In genomic region chr10:114316744-114317143, GRCh38 we compare ENCODE assay signal across 17 cellular contexts.
DNase-seq lines count a peak whose midpoint lies in the region; ATAC-seq and TF ChIP-seq lines count a peak whose summit lies in the region.
"Had no signal": no experiment of that assay in that cellular context is flagged by ENCODE, and none has a peak within 500 bp of the region (broad histone marks: within the 10 kb centered on the region; RNA-seq: fewer than 3 reads in every experiment).

No MANE protein-coding gene starts in this region.

- TF ChIP-seq CTCF in coronary artery (IDR thresholded peaks at IDR 0.05) (no peak), neural crest cell (conservative IDR thresholded peaks at IDR 0.05) (no peak)

- no peak overlapping the region for H3K4me3 Mint-ChIP-seq in neural crest cell
- no peak overlapping the region for H3K4me3 Mint-ChIP-seq in stimulated activated effector memory CD8-positive, alpha-beta T cell treated with anti-CD3 and anti-CD28 coated beads, Interleukin-12 subunit alpha, Interleukin-12 subunit beta, amount 100 ng/mL, for 72 hours
- H3K4me3 Mint-ChIP-seq: CD4-positive, alpha-beta T cell; HFFc6 had no signal

- H3K36me3 Mint-ChIP-seq in neural crest cell (ENCODE audit: low read depth), result peaks cover 7% of the 10 kb centered on the region
- no peaks in the 10 kb centered on the region for H3K36me3 Mint-ChIP-seq in stimulated activated effector memory CD8-positive, alpha-beta T cell treated with anti-CD3 and anti-CD28 coated beads, Interleukin-12 subunit alpha, Interleukin-12 subunit beta, amount 100 ng/mL, for 72 hours

- H3K27me3 Mint-ChIP-seq in neural crest cell (ENCODE audit: low read depth), result no peaks in the 10 kb centered on the region
- H3K27me3 Mint-ChIP-seq: CD4-positive, alpha-beta T cell had no signal

- DNase-seq in coronary artery (ENCODE audit: low spot score) (peak; percentile 45), ecto neural progenitor cell (ENCODE audit: low spot score) (peak; percentile 19), neural crest cell (ENCODE audit: low read depth, low spot score) (no peak), occipital lobe (lab: John Stamatoyannopoulos, UW) (no peak), kidney tubule cell (ENCODE audit: low spot score) (no peak)
- DNase-seq in stimulated activated effector memory CD8-positive, alpha-beta T cell treated with anti-CD3 and anti-CD28 coated beads, Interleukin-12 subunit alpha, Interleukin-12 subunit beta, amount 100 ng/mL, for 72 hours (ENCODE audit: low spot score in 2 of 2), result no peak
- DNase-seq: ACHN; BE2C; C1 segment of cervical spinal cord; CD4-positive, alpha-beta T cell; DMS79; GDM1; GOT3; H7; HFFc6 had no signal

- H3K9me3 Mint-ChIP-seq in neural crest cell, result no peaks in the 10 kb centered on the region
- H3K9me3 Mint-ChIP-seq in stimulated activated effector memory CD8-positive, alpha-beta T cell treated with anti-CD3 and anti-CD28 coated beads, Interleukin-12 subunit alpha, Interleukin-12 subunit beta, amount 100 ng/mL, for 72 hours, result no peaks in the 10 kb centered on the region
- H3K9me3 Mint-ChIP-seq: CD4-positive, alpha-beta T cell; HFFc6 had no signal

- no peak for ATAC-seq in stimulated activated effector memory CD8-positive, alpha-beta T cell treated with anti-CD3 and anti-CD28 coated beads, Interleukin-12 subunit alpha, Interleukin-12 subunit beta, amount 100 ng/mL, for 72 hours
- ATAC-seq: HCT116 had no signal

- H3K4me1 Mint-ChIP-seq in neural crest cell, result peaks cover 22% of the 10 kb centered on the region
- H3K4me1 Mint-ChIP-seq in stimulated activated effector memory CD8-positive, alpha-beta T cell treated with anti-CD3 and anti-CD28 coated beads, Interleukin-12 subunit alpha, Interleukin-12 subunit beta, amount 100 ng/mL, for 72 hours, result no peaks in the 10 kb centered on the region

- H3K4me3 ChIP-seq in coronary artery, result no peak overlapping the region

- peak overlapping the region; percentile 37 for H3K27ac Mint-ChIP-seq in neural crest cell (ENCODE audit: unreplicated experiment)
- peak overlapping the region; percentile 13 for H3K27ac Mint-ChIP-seq in stimulated activated effector memory CD8-positive, alpha-beta T cell treated with anti-CD3 and anti-CD28 coated beads, Interleukin-12 subunit alpha, Interleukin-12 subunit beta, amount 100 ng/mL, for 72 hours
- H3K27ac Mint-ChIP-seq: CD4-positive, alpha-beta T cell; HFFc6 had no signal

- H3K27ac ChIP-seq in coronary artery, result no peak overlapping the region
- H3K27ac ChIP-seq: HL-60 had no signal

Comparison
In these comparisons a context has a peak if more than half of its experiments do, and no peak if none do; other contexts are left out.
1. DNase-seq: peak in coronary artery (single experiment) and ecto neural progenitor cell (single experiment); none in neural crest cell (single experiment), stimulated activated effector memory CD8-positive, alpha-beta T cell treated with anti-CD3 and anti-CD28 coated beads, Interleukin-12 subunit alpha, Interleukin-12 subunit beta, amount 100 ng/mL, for 72 hours (0 of 2), occipital lobe (single experiment) and kidney tubule cell (single experiment).